Comparison of ENCODE assay signal across 1 cellular context in the genomic region with DNA sequence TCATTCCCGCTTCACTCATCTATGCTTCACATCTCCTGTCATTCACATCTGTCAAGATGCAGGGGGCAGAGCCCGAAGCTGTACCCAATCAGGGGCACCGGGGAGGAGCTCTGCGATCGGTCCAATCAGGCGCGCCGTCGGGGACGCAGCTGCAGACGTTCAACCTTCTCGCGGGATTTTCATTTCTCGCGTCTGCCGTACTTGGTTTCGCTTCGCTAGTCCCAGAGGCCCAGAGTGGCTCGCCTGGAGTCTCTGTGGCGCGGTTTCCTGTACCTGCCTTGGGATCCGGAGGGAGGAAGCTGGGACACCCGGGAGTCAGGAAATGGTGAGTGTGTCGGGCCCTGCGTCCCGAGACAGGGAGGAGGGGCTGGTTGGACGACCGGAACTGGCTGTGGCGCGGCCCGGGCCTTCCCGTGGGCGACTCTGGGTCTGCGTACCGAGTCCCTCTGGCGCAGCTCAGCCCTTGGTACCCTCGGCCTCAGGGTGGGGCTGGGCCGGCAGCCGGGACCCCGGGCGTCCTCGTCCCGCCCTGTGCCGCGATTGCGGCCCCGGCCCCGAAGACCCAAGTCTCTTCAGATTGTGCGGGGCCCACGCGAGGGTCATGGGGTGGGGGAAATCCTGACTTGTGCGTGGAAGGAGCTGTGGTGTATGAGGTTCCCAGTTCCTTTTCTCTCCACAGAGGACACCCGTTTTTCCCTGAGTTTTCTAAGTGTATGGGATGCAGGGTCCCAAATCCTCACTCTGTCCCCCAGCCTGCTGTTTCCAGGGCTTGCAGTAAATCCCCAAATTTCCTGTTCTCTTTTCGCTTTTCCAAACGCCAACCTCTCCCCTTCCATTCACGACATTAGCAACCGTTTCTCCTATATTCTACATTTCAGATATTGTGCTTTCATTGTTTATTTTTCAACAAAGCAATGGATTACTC.
TF ChIP-seq lines count a peak whose summit lies in the region.

TSS of gene ZNF136 (plus strand) at position 215 of the 925 bp plus-strand sequence. CDS start at position 323, 108 bp downstream.

TF ChIP-seq in HepG2, 621 proteins besides CTCF, POLR2A, EP300 and RAD21 (continued from another document and continues in another):
- no peak for TF ChIP-seq THAP8 (CRISPR knock-in tag; IDR thresholded peaks at IDR 0.05; ENCODE audit: borderline replicate concordance)
- TF ChIP-seq DBP (CRISPR knock-in tag; IDR thresholded peaks at IDR 0.05; ENCODE audit: not compliant biosample characterization), result no peak
- TF ChIP-seq, protein P1, sequence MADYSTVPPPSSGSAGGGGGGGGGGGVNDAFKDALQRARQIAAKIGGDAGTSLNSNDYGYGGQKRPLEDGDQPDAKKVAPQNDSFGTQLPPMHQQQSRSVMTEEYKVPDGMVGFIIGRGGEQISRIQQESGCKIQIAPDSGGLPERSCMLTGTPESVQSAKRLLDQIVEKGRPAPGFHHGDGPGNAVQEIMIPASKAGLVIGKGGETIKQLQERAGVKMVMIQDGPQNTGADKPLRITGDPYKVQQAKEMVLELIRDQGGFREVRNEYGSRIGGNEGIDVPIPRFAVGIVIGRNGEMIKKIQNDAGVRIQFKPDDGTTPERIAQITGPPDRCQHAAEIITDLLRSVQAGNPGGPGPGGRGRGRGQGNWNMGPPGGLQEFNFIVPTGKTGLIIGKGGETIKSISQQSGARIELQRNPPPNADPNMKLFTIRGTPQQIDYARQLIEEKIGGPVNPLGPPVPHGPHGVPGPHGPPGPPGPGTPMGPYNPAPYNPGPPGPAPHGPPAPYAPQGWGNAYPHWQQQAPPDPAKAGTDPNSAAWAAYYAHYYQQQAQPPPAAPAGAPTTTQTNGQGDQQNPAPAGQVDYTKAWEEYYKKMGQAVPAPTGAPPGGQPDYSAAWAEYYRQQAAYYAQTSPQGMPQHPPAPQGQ (CRISPR knock-in tag; IDR thresholded peaks at IDR 0.05; ENCODE audit: borderline replicate concordance), result no peak
- TF ChIP-seq TGIF2 (CRISPR knock-in tag; IDR thresholded peaks at IDR 0.05), result peak; percentile 92
- TF ChIP-seq SNAPC4 (CRISPR knock-in tag; IDR thresholded peaks at IDR 0.05), result no peak
- no peak for TF ChIP-seq FLYWCH1 (CRISPR knock-in tag; IDR thresholded peaks at IDR 0.05)
- no peak; the same call in 1 of the 2 replicates for TF ChIP-seq IRF9 (CRISPR knock-in tag; IDR thresholded peaks at IDR 0.05; ENCODE audit: borderline replicate concordance)
- TF ChIP-seq YEATS4 (CRISPR knock-in tag; IDR thresholded peaks at IDR 0.05; ENCODE audit: borderline replicate concordance), result peak; percentile 67
- TF ChIP-seq PHF20 (CRISPR knock-in tag; IDR thresholded peaks at IDR 0.05), result peak; percentile 86
- no peak for TF ChIP-seq ESRRA (CRISPR knock-in tag; IDR thresholded peaks at IDR 0.05; ENCODE audit: low read depth)
- 0 out of 2 replicates have a peak, but pooled peaks have one; percentile 67 for TF ChIP-seq SAFB2 (CRISPR knock-in tag; IDR thresholded peaks at IDR 0.05; ENCODE audit: borderline replicate concordance, low read depth)
- TF ChIP-seq, protein P2, sequence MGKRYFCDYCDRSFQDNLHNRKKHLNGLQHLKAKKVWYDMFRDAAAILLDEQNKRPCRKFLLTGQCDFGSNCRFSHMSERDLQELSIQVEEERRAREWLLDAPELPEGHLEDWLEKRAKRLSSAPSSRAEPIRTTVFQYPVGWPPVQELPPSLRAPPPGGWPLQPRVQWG (CRISPR knock-in tag; IDR thresholded peaks at IDR 0.05; ENCODE audit: borderline replicate concordance, low read depth), result no peak
- no peak for TF ChIP-seq ZNF644 (CRISPR knock-in tag; IDR thresholded peaks at IDR 0.05; ENCODE audit: low read depth)
- no peak for TF ChIP-seq ZNF460 (CRISPR knock-in tag; IDR thresholded peaks at IDR 0.05; ENCODE audit: borderline replicate concordance)
- TF ChIP-seq ZNF703 (CRISPR knock-in tag; IDR thresholded peaks at IDR 0.05; ENCODE audit: borderline replicate concordance), result no peak
- TF ChIP-seq NAIF1 (CRISPR knock-in tag; IDR thresholded peaks at IDR 0.05; ENCODE audit: borderline replicate concordance), result peak; percentile 44; the same call in 1 of the 2 replicates
- no peak for TF ChIP-seq RBM39 (IDR thresholded peaks at IDR 0.05; ENCODE audit: low read depth, low read length, poor library complexity, severe bottlenecking)
- peak; percentile 94 for TF ChIP-seq GMEB1 (CRISPR knock-in tag; IDR thresholded peaks at IDR 0.05; ENCODE audit: borderline replicate concordance)
- TF ChIP-seq ZNF414 (CRISPR knock-in tag; IDR thresholded peaks at IDR 0.05), result peak; percentile 22; the same call in 1 of the 2 replicates
- TF ChIP-seq NFYC (CRISPR knock-in tag; IDR thresholded peaks at IDR 0.05), result peak; percentile 82
- TF ChIP-seq MAFG (CRISPR knock-in tag; IDR thresholded peaks at IDR 0.05), result no peak
- TF ChIP-seq ZNF737 (CRISPR knock-in tag; IDR thresholded peaks at IDR 0.05; ENCODE audit: borderline replicate concordance), result no peak
- peak; percentile 37 for TF ChIP-seq HNRNPLL (IDR thresholded peaks at IDR 0.05; ENCODE audit: low read depth, low read length, poor library complexity, severe bottlenecking)
- no peak for TF ChIP-seq KDM6A (CRISPR knock-in tag; IDR thresholded peaks at IDR 0.05; ENCODE audit: low read depth)
- no peak; the same call in 1 of the 2 replicates for TF ChIP-seq ZSCAN12 (CRISPR knock-in tag; IDR thresholded peaks at IDR 0.05)
- TF ChIP-seq, protein P3, sequence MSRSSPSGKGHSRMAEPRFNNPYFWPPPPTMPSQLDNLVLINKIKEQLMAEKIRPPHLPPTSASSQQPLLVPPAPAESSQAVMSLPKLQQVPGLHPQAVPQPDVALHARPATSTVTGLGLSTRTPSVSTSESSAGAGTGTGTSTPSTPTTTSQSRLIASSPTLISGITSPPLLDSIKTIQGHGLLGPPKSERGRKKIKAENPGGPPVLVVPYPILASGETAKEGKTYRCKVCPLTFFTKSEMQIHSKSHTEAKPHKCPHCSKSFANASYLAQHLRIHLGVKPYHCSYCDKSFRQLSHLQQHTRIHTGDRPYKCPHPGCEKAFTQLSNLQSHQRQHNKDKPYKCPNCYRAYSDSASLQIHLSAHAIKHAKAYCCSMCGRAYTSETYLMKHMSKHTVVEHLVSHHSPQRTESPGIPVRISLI (CRISPR knock-in tag; IDR thresholded peaks at IDR 0.05; ENCODE audit: borderline replicate concordance), result no peak
- TF ChIP-seq, protein P4, sequence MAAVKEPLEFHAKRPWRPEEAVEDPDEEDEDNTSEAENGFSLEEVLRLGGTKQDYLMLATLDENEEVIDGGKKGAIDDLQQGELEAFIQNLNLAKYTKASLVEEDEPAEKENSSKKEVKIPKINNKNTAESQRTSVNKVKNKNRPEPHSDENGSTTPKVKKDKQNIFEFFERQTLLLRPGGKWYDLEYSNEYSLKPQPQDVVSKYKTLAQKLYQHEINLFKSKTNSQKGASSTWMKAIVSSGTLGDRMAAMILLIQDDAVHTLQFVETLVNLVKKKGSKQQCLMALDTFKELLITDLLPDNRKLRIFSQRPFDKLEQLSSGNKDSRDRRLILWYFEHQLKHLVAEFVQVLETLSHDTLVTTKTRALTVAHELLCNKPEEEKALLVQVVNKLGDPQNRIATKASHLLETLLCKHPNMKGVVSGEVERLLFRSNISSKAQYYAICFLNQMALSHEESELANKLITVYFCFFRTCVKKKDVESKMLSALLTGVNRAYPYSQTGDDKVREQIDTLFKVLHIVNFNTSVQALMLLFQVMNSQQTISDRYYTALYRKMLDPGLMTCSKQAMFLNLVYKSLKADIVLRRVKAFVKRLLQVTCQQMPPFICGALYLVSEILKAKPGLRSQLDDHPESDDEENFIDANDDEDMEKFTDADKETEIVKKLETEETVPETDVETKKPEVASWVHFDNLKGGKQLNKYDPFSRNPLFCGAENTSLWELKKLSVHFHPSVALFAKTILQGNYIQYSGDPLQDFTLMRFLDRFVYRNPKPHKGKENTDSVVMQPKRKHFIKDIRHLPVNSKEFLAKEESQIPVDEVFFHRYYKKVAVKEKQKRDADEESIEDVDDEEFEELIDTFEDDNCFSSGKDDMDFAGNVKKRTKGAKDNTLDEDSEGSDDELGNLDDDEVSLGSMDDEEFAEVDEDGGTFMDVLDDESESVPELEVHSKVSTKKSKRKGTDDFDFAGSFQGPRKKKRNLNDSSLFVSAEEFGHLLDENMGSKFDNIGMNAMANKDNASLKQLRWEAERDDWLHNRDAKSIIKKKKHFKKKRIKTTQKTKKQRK (IDR thresholded peaks at IDR 0.05; ENCODE audit: low read length), result no peak
- TF ChIP-seq ZNF282 (IDR thresholded peaks at IDR 0.05; ENCODE audit: partially characterized antibody), result no peak
- TF ChIP-seq KDM1A (CRISPR knock-in tag; IDR thresholded peaks at IDR 0.05), result 0 out of 2 replicates have a peak, but pooled peaks have one; percentile 14
- no peak for TF ChIP-seq GTF2F1 (IDR thresholded peaks at IDR 0.05; ENCODE audit: low read length)
- no peak for TF ChIP-seq ZFP82 (CRISPR knock-in tag; IDR thresholded peaks at IDR 0.05; ENCODE audit: borderline replicate concordance)
- TF ChIP-seq ELF1 (CRISPR knock-in tag; IDR thresholded peaks at IDR 0.05), result peak; percentile 72; the same call in 1 of the 2 replicates
- TF ChIP-seq HES4 (CRISPR knock-in tag; IDR thresholded peaks at IDR 0.05; ENCODE audit: borderline replicate concordance), result 0 out of 2 replicates have a peak, but pooled peaks have one; percentile 25
